Comparison of ENCODE assay signal across 18 cellular contexts in genomic region chr12:113987261-113988063, GRCh38.
"Had no signal": no experiment of that assay in that cellular context is flagged by ENCODE, and none has a peak within 500 bp of the region (broad histone marks: within the 10 kb centered on the region; RNA-seq: fewer than 3 reads in every experiment).

No MANE protein-coding gene starts in this region.

- H3K27me3 ChIP-seq: colonic mucosa had no signal

- H3K27ac ChIP-seq: colonic mucosa, esophagus squamous epithelium, gastroesophageal sphincter, sigmoid colon, skin epidermis, stomach, thoracic aorta, transverse colon had no signal

- H3K4me1 ChIP-seq: colonic mucosa, esophagus squamous epithelium, gastroesophageal sphincter, sigmoid colon, stomach, transverse colon had no signal

- H3K36me3 ChIP-seq: colonic mucosa, esophagus squamous epithelium, gastroesophageal sphincter, sigmoid colon, stomach, thoracic aorta, transverse colon had no signal

- ATAC-seq: gastroesophageal sphincter, left cardiac atrium, natural killer cell had no signal

- H3K9me3 ChIP-seq: colonic mucosa, esophagus squamous epithelium, gastroesophageal sphincter, sigmoid colon, stomach, thoracic aorta, transverse colon had no signal

- H3K4me3 ChIP-seq: colonic mucosa, esophagus squamous epithelium, gastroesophageal sphincter, sigmoid colon, skin epidermis, stomach, thoracic aorta, transverse colon had no signal

- DNase-seq: colonic mucosa; dermis blood vessel endothelial cell; esophagus squamous epithelium; foreskin fibroblast; glutamatergic neuron; kidney; left cardiac atrium; mammary epithelial cell; natural killer cell; sigmoid colon; stimulated activated CD4-positive, alpha-beta T cell treated with anti-CD3 and anti-CD28 coated beads, Interleukin-12 subunit alpha, Interleukin-12 subunit beta, amount 100 ng/mL, for 4 hours; stimulated activated naive CD4-positive, alpha-beta T cell; stomach; substantia nigra; transverse colon had no signal
